15 cellular contexts compared by ENCODE assay signal in genomic region chr14:93764211-93764659, GRCh38. TPM values are rescaled to one million over a fixed set of nuclear protein-coding genes. Genes with fewer than 3 reads are reported as not detected.
A peak's percentile ranks its signal among the peaks of the same experiment; 100 is the strongest.
DNase-seq lines count a peak whose midpoint lies in the region; TF ChIP-seq lines count a peak whose summit lies in the region.
"Had no signal": no experiment of that assay in that cellular context is flagged by ENCODE, and none has a peak within 500 bp of the region (broad histone marks: within the 10 kb centered on the region; RNA-seq: fewer than 3 reads in every experiment).

No MANE protein-coding gene starts in this region.

- no peaks in the 10 kb centered on the region for H4K20me1 ChIP-seq in mammary epithelial cell (ENCODE audit: insufficient read depth, low read length)

- H3K79me2 ChIP-seq in mammary epithelial cell (ENCODE audit: insufficient read depth, low read length), result no peaks in the 10 kb centered on the region

- DNase-seq in MCF 10A (ENCODE audit: unreplicated experiment) (peak; percentile 31), breast epithelium (ENCODE audit: low spot score in 2 of 2) (no peak), mammary epithelial cell (peak; percentile 25), iris pigment epithelial cell (ENCODE audit: low read depth) (peak; percentile 4), uterus (peak; percentile 78 to 85), NCI-H446 treated with DMSO at 0.1 percent for 48 hours (lab: John Stamatoyannopoulos, UW) (no peak)
- no peak for DNase-seq in activated CD4-positive, alpha-beta T cell treated with anti-CD3 and anti-CD28 coated beads for 4 hours
- no peak for DNase-seq in activated effector memory CD4-positive, alpha-beta T cell treated with anti-CD3 and anti-CD28 coated beads, Interleukin-2, amount 50 U/mL, for 16 hours
- DNase-seq: colonic mucosa, SHP77 treated with DMSO at 0.1 percent for 48 hours, thyroid gland had no signal

- in situ Hi-C loops in mammary epithelial cell (cut with MboI; ENCODE audit: low sequenced_read_pairs in 2 of 2), result no loop called here

- WGBS in mammary epithelial cell (ENCODE audit: low coverage, missing lambda C conversion rate), result 74% methylated on average over 5 of the region's 8 CpGs

- peak overlapping the region; percentile 9 for H3K4me3 Mint-ChIP-seq in MCF 10A (ENCODE audit: unreplicated experiment)

- H3K4me3 ChIP-seq in breast epithelium (no peak overlapping the region), mammary epithelial cell (replicated peaks in 1 of 3; ENCODE audit: insufficient read depth in 1 of 3, low read depth in 2 of 3, low read length in 3 of 3) (no peak overlapping the region), uterus (no peak overlapping the region)
- H3K4me3 ChIP-seq: colonic mucosa, smooth muscle cell, thyroid gland had no signal

- peaks cover 6% of the 10 kb centered on the region for H3K36me3 Mint-ChIP-seq in MCF 10A (ENCODE audit: insufficient read depth, unreplicated experiment)
- H3K36me3 Mint-ChIP-seq: activated naive CD4-positive, alpha-beta T cell treated with anti-CD3 and anti-CD28 coated beads, Interleukin-2, amount 50 U/mL, for 72 hours had no signal

- H3K36me3 ChIP-seq in breast epithelium, result no peaks in the 10 kb centered on the region
- H3K36me3 ChIP-seq in mammary epithelial cell (ENCODE audit: insufficient read depth, low read length), result no peaks in the 10 kb centered on the region
- no peaks in the 10 kb centered on the region for H3K36me3 ChIP-seq in uterus
- H3K36me3 ChIP-seq: colonic mucosa, thyroid gland had no signal

- peaks cover 17% of the 10 kb centered on the region for H3K4me1 Mint-ChIP-seq in MCF 10A (ENCODE audit: insufficient read depth, unreplicated experiment)

- H3K27ac ChIP-seq in breast epithelium (no peak overlapping the region), mammary epithelial cell (ENCODE audit: insufficient read depth, low read depth, low read length) (no peak overlapping the region), uterus (peak overlapping the region; percentile 48 to 73)
- H3K27ac ChIP-seq: colonic mucosa, thyroid gland had no signal

- no peak overlapping the region for H3K4me2 ChIP-seq in mammary epithelial cell (ENCODE audit: insufficient read depth, low read depth, low read length)
- H3K4me2 ChIP-seq: smooth muscle cell had no signal

- H3K27me3 Mint-ChIP-seq in MCF 10A (ENCODE audit: insufficient read depth, unreplicated experiment), result peaks cover 51% of the 10 kb centered on the region

- intact Hi-C loops in MCF 10A (cut with micrococcal nuclease), result no loop called here
- intact Hi-C loops in breast epithelium (cut with DNase I; ENCODE audit: low total_unique reads), result loop anchor here (5.0 kb wide), 1 partner anchor 1928 kb away; no protein-coding TSS in a partner anchor
- intact Hi-C loops in mammary epithelial cell (cut with micrococcal nuclease), result no loop called here
- intact Hi-C loops in uterus (cut with DNase I; ENCODE audit: low total_unique reads), result no loop called here

- TF ChIP-seq CTCF in MCF 10A (IDR thresholded peaks at IDR 0.05; ENCODE audit: unreplicated experiment), result no peak
- no peak for TF ChIP-seq CTCF in breast epithelium (IDR thresholded peaks at IDR 0.05)
- TF ChIP-seq CTCF in mammary epithelial cell (conservative IDR thresholded peaks at IDR 0.05 in 1 of 2, IDR thresholded peaks at IDR 0.05 in 1 of 2; ENCODE audit: extremely low read depth in 1 of 2, insufficient read depth in 1 of 2, low read depth in 1 of 2, low read length in 2 of 2), result no peak
- no peak for TF ChIP-seq CTCF in uterus (IDR thresholded peaks at IDR 0.05)

- H3K9ac ChIP-seq in mammary epithelial cell (ENCODE audit: insufficient read depth, low read length), result no peak overlapping the region

- BruUV-seq in MCF 10A (replicated peaks; lab: Mats Ljungman, UMichigan) (no TSS peak), mammary epithelial cell (replicated peaks; lab: Mats Ljungman, UMichigan) (no TSS peak)

- no peak overlapping the region for H2AFZ ChIP-seq in mammary epithelial cell (ENCODE audit: low read depth, low read length)

- no peaks in the 10 kb centered on the region for H3K9me3 ChIP-seq in breast epithelium
- H3K9me3 ChIP-seq in mammary epithelial cell (replicated peaks; ENCODE audit: insufficient read depth, low read length), result no peaks in the 10 kb centered on the region
- H3K9me3 ChIP-seq in uterus, result no peaks in the 10 kb centered on the region
- H3K9me3 ChIP-seq: colonic mucosa, thyroid gland had no signal

- H3K27me3 ChIP-seq in breast epithelium, result no peaks in the 10 kb centered on the region
- H3K27me3 ChIP-seq in mammary epithelial cell (ENCODE audit: insufficient read depth, low read length), result no peaks in the 10 kb centered on the region
- H3K27me3 ChIP-seq in uterus, result no peaks in the 10 kb centered on the region
- H3K27me3 ChIP-seq: colonic mucosa, thyroid gland had no signal

- no peak for TF ChIP-seq POLR2A in breast epithelium (IDR thresholded peaks at IDR 0.05)
- no peak for TF ChIP-seq POLR2A in uterus (IDR thresholded peaks at IDR 0.05)

- POLR2A ChIA-PET in MCF 10A (lab: Yijun Ruan, JAX), result no interaction called here

- no peak overlapping the region for H3K27ac Mint-ChIP-seq in MCF 10A (ENCODE audit: low read depth, unreplicated experiment)

- CTCF ChIA-PET in MCF 10A (lab: Yijun Ruan, JAX), result interaction anchor here (0.6 kb wide), 1 partner anchor 9 kb away, joined by 3 read pairs; no protein-coding TSS in a partner anchor
- CTCF ChIA-PET in mammary epithelial cell (lab: Charles Lee; ENCODE audit: low non-redundant PET), result no interaction called here

- H3K9me3 Mint-ChIP-seq in MCF 10A (ENCODE audit: unreplicated experiment), result no peaks in the 10 kb centered on the region
- H3K9me3 Mint-ChIP-seq: activated naive CD4-positive, alpha-beta T cell treated with anti-CD3 and anti-CD28 coated beads, Interleukin-2, amount 50 U/mL, for 72 hours had no signal

- H3K4me1 ChIP-seq in breast epithelium, result no peaks in the 10 kb centered on the region
- no peaks in the 10 kb centered on the region for H3K4me1 ChIP-seq in mammary epithelial cell (ENCODE audit: insufficient read depth, low read length)
- H3K4me1 ChIP-seq in uterus, result peaks cover 0 to 15% of the 10 kb centered on the region in 2 donors
- H3K4me1 ChIP-seq: colonic mucosa had no signal

- dilution Hi-C loops in mammary epithelial cell (cut with HindIII; ENCODE audit: low sequenced_read_pairs), result no loop called here

RNA-seq across cellular contexts. Expression of gene PRIMA1, which starts 24.1 kb away (rescaled TPM):
- total RNA-seq in MCF 10A (2022) (0.07 TPM in 1 of 2 replicates, not detected in the other), breast epithelium (1 to 10 TPM in 2 of 3 donors, under 1 TPM in 1; 0.98 to 2.1 (median 1.3) TPM), mammary epithelial cell (under 1 TPM; 0.17 to 0.31 TPM), uterus (10 to 100 TPM in 1 of 4 donors, 1 to 10 TPM in 2, under 1 TPM in 1; 0.48 to 24.5 (median 3.8) TPM)
- 0.06 TPM for polyA plus RNA-seq in mammary epithelial cell
- polyA minus RNA-seq in mammary epithelial cell, result not detected
- total RNA-seq: activated naive CD4-positive, alpha-beta T cell treated with anti-CD3 and anti-CD28 coated beads, Interleukin-2, amount 50 U/mL, for 72 hours; smooth muscle cell had no signal
- polyA plus RNA-seq: keratinocyte, neural cell, smooth muscle cell had no signal

Comparison
In these comparisons a context has a peak if more than half of its experiments do, and no peak if none do; other contexts are left out.
1. DNase-seq: peak in MCF 10A (single experiment), mammary epithelial cell (single experiment), iris pigment epithelial cell (single experiment) and uterus (2 of 2); none in breast epithelium (0 of 2), activated CD4-positive, alpha-beta T cell treated with anti-CD3 and anti-CD28 coated beads for 4 hours (0 of 2), activated effector memory CD4-positive, alpha-beta T cell treated with anti-CD3 and anti-CD28 coated beads, Interleukin-2, amount 50 U/mL, for 16 hours (single experiment) and NCI-H446 treated with DMSO at 0.1 percent for 48 hours (single experiment).
2. H3K27ac ChIP-seq: peak in uterus (2 of 2); none in breast epithelium (0 of 2) and mammary epithelial cell (single experiment).